1 cellular context compared by ENCODE assay signal in genomic region chr1:162145280-162145965, GRCh38.
A peak's percentile ranks its signal among the peaks of the same experiment; 100 is the strongest.
TF ChIP-seq lines count a peak whose summit lies in the region.

No MANE protein-coding gene starts in this region.

TF ChIP-seq in HEK293, 187 proteins besides CTCF, POLR2A, EP300 and RAD21 (continued from another document):
- TF ChIP-seq ZNF335 (tag by site-specific recombination; conservative IDR thresholded peaks at IDR 0.05) (no peak), ZBTB6 (tag by site-specific recombination; IDR thresholded peaks at IDR 0.05) (no peak), REST (tag by site-specific recombination; IDR thresholded peaks at IDR 0.05) (peak; percentile 79), TRIM28 (IDR thresholded peaks at IDR 0.05; ENCODE audit: borderline replicate concordance, low read length) (peak; percentile 34; the same call in 1 of the 2 replicates), ZNF660 (tag by site-specific recombination; IDR thresholded peaks at IDR 0.05) (peak; percentile 27; the same call in 1 of the 2 replicates), PRDM10 (tag by site-specific recombination; IDR thresholded peaks at IDR 0.05) (peak; percentile 92), GLIS2 (tag by site-specific recombination; IDR thresholded peaks at IDR 0.05) (peak; percentile 30), FEZF1 (tag by site-specific recombination; IDR thresholded peaks at IDR 0.05) (peak; percentile 83), ZNF561 (tag by site-specific recombination; IDR thresholded peaks at IDR 0.05; ENCODE audit: borderline replicate concordance) (peak; percentile 78), BCL11A (tag by site-specific recombination; IDR thresholded peaks at IDR 0.05; ENCODE audit: low read depth) (no peak), ZNF174 (tag by site-specific recombination; IDR thresholded peaks at IDR 0.05) (no peak)
